In the genomic region with DNA sequence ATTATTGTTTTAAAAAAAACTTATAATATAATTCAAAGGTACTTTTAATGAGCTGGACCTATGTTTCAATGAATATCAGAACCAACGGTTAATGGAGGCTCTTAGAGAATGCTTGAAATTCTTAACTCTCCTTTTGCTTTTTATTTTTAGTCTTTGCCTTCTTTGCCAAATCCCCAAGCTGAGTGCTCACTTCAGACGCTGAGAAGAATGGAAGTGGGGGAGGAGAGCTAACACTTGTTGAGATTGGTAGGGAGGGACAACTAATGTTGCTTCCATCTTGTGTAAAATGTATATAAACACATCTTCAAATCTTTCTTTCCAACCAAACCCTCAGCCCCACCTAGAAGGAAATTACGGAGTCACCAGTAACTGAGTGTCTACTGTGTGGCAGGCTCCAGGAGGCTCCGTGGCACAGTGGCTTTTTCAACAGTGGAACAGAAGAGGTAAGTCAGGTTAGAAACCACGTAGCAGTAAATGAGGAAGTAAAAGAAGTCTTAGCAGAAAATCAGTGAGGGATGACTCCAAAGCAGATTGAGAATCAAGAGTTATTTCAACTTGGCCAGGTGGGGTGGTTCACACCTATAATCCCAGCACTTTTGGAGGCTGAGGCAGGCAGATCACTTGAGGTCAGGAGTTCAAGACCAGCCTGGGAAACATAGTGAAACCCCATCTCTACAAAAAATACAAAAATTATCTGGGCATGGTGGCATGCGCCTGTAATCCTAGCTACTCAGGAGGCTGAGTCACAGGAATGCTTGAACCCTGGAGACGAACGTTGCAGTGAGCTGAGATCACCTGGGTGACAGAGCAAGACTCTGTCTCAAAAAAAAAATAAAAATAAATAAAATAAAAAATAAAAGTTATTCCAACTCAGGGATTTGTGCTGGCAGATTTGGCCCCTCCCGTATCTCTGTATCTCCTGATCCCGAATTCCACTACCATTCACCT, we compare ENCODE assay signal across 14 cellular contexts. TPM values are rescaled to one million over a fixed set of nuclear protein-coding genes. Genes with fewer than 3 reads are reported as not detected.
A peak's percentile ranks its signal among the peaks of the same experiment; 100 is the strongest.
DNase-seq lines count a peak whose midpoint lies in the region; ATAC-seq lines count a peak whose summit lies in the region.
"Had no signal": no experiment of that assay in that cellular context is flagged by ENCODE, and none has a peak within 500 bp of the region (broad histone marks: within the 10 kb centered on the region; RNA-seq: fewer than 3 reads in every experiment).

No MANE protein-coding gene starts in this region.

- no peak overlapping the region for H2BK12ac ChIP-seq in mesenchymal stem cell (ENCODE audit: low read length in 2 of 2)

- no peak overlapping the region for H2BK15ac ChIP-seq in mesenchymal stem cell (ENCODE audit: low read depth, poor library complexity, severe bottlenecking)

- no peaks in the 10 kb centered on the region for H3K36me3 ChIP-seq in Karpas-422 (ENCODE audit: insufficient read depth, low read length)
- no peaks in the 10 kb centered on the region for H3K36me3 ChIP-seq in mesenchymal stem cell (ENCODE audit: control insufficient read depth in 1 of 2, insufficient read depth in 2 of 2, low read depth in 1 of 2, low read length in 2 of 2)
- H3K36me3 ChIP-seq: Peyer's patch had no signal

- no peak overlapping the region for H4K8ac ChIP-seq in mesenchymal stem cell (ENCODE audit: low read length)

- DNase-seq in Karpas-422 (peak; percentile 55), mesenchymal stem cell (no peak), activated T-cell treated with anti-CD3 and anti-CD28 coated beads for 4 hours (no peak), NK-92 (lab: John Stamatoyannopoulos, UW; ENCODE audit: unreplicated experiment) (no peak)
- no peak for DNase-seq in activated T-cell treated with anti-CD3 and anti-CD28 coated beads, Interleukin-2, amount 50 U/mL, for 48 hours
- DNase-seq in effector CD4-positive, alpha-beta T cell: no peak
- DNase-seq: activated naive CD8-positive, alpha-beta T cell treated with anti-CD3 and anti-CD28 coated beads, Interleukin-2, amount 10 ng/mL, durations not matched to agents 7 days and 5 days; NCI-H1436; posterior cingulate gyrus had no signal

- ATAC-seq in GM18519 (IDR thresholded peaks at IDR 0.05; ENCODE audit: low FRiP score, unreplicated experiment): peak; percentile 67
- peak; percentile 80 for ATAC-seq in GM21825 (IDR thresholded peaks at IDR 0.05; ENCODE audit: unreplicated experiment)
- ATAC-seq: activated CD4-positive, CD25-positive, alpha-beta regulatory T cell treated with anti-CD3 and anti-CD28 coated beads, Interleukin-2, amount 50 U/mL, for 24 hours had no signal

- peak overlapping the region; percentile 80 for H2AK5ac ChIP-seq in mesenchymal stem cell (ENCODE audit: low read length, severe bottlenecking)

- H3K4me3 ChIP-seq in Karpas-422 (ENCODE audit: low read length) (no peak overlapping the region), mesenchymal stem cell (ENCODE audit: insufficient read depth in 1 of 2, low read depth in 1 of 2, low read length in 2 of 2) (no peak overlapping the region)
- H3K4me3 ChIP-seq: Peyer's patch had no signal

- H3K9me3 ChIP-seq in Karpas-422 (ENCODE audit: low read length) (no peaks in the 10 kb centered on the region), mesenchymal stem cell (ENCODE audit: control insufficient read depth, low read length) (no peaks in the 10 kb centered on the region)
- H3K9me3 ChIP-seq: Peyer's patch had no signal

- no peak overlapping the region for H3K27ac ChIP-seq in Karpas-422 (ENCODE audit: low read length)
- no peak overlapping the region for H3K27ac ChIP-seq in mesenchymal stem cell (ENCODE audit: low read length, poor library complexity, severe bottlenecking)
- H3K27ac ChIP-seq: HL-60, Peyer's patch had no signal

- H3K4ac ChIP-seq in mesenchymal stem cell (ENCODE audit: low read depth in 1 of 2, low read length in 2 of 2): no peak overlapping the region

- H4K91ac ChIP-seq in mesenchymal stem cell (ENCODE audit: low read length): peak overlapping the region; percentile 59

- no peak overlapping the region for H3K14ac ChIP-seq in mesenchymal stem cell (ENCODE audit: low read length in 2 of 2)

- H3K23ac ChIP-seq in mesenchymal stem cell (ENCODE audit: low read length in 2 of 2): no peak overlapping the region

- no peak overlapping the region for H3K18ac ChIP-seq in mesenchymal stem cell (ENCODE audit: low read depth in 1 of 2, low read length in 2 of 2)

- H2AFZ ChIP-seq in Karpas-422 (ENCODE audit: low read length) (no peak overlapping the region), mesenchymal stem cell (ENCODE audit: low read depth, low read length) (no peak overlapping the region)

- peaks cover 3% of the 10 kb centered on the region; the same call in 1 of the 2 replicates for H3K4me1 ChIP-seq in Karpas-422 (ENCODE audit: low read length)
- H3K4me1 ChIP-seq in mesenchymal stem cell (ENCODE audit: control insufficient read depth, insufficient read depth, low read depth, low read length): peaks cover 2% of the 10 kb centered on the region
- H3K4me1 ChIP-seq: Peyer's patch had no signal

- no peaks in the 10 kb centered on the region for H3K79me1 ChIP-seq in mesenchymal stem cell (replicated peaks; ENCODE audit: low read length, poor library complexity, severe bottlenecking)

- H3K79me2 ChIP-seq in Karpas-422 (ENCODE audit: low read length): no peaks in the 10 kb centered on the region

- 92% methylated on average over 8 of the region's 10 CpGs for WGBS in mesenchymal stem cell

- no peak overlapping the region for H2BK5ac ChIP-seq in mesenchymal stem cell (ENCODE audit: low read depth, low read length, poor library complexity, severe bottlenecking)

- H3K9ac ChIP-seq in Karpas-422 (ENCODE audit: low read length): no peak overlapping the region
- H3K9ac ChIP-seq in mesenchymal stem cell (ENCODE audit: low read length): no peak overlapping the region

- H3K27me3 ChIP-seq in Karpas-422 (ENCODE audit: low read length) (no peaks in the 10 kb centered on the region), mesenchymal stem cell (ENCODE audit: control insufficient read depth in 1 of 2, insufficient read depth in 1 of 2, low read length in 2 of 2) (no peaks in the 10 kb centered on the region)
- H3K27me3 ChIP-seq: Peyer's patch had no signal

- H3K9me2 ChIP-seq in Karpas-422 (replicated peaks; ENCODE audit: insufficient read depth, low read length): no peaks in the 10 kb centered on the region

- H2BK120ac ChIP-seq in mesenchymal stem cell (ENCODE audit: low read depth, low read length): no peak overlapping the region

- no peak overlapping the region for H3K4me2 ChIP-seq in Karpas-422 (ENCODE audit: low read depth, low read length, poor library complexity, severe bottlenecking)
- no peak overlapping the region for H3K4me2 ChIP-seq in mesenchymal stem cell (ENCODE audit: low read length, poor library complexity, severe bottlenecking)

- no peaks in the 10 kb centered on the region for H4K20me1 ChIP-seq in Karpas-422 (ENCODE audit: insufficient read depth, low read depth, low read length)

RNA-seq across cellular contexts. Expression of a gene that starts 45.0 kb away (rescaled TPM):
- total RNA-seq in Karpas-422 (2014; rRNA removed; shearing (Covaris generic); ENCODE audit: low replicate concordance): 44.7 and 74.6 TPM in 2 replicates
- 22.5 TPM for polyA plus RNA-seq in mesenchymal stem cell (2013, experiment 1 of 2)
- polyA plus RNA-seq in mesenchymal stem cell (2013, experiment 2 of 2): 24.2 TPM
